9 cellular contexts compared by ENCODE assay signal in the genomic region with DNA sequence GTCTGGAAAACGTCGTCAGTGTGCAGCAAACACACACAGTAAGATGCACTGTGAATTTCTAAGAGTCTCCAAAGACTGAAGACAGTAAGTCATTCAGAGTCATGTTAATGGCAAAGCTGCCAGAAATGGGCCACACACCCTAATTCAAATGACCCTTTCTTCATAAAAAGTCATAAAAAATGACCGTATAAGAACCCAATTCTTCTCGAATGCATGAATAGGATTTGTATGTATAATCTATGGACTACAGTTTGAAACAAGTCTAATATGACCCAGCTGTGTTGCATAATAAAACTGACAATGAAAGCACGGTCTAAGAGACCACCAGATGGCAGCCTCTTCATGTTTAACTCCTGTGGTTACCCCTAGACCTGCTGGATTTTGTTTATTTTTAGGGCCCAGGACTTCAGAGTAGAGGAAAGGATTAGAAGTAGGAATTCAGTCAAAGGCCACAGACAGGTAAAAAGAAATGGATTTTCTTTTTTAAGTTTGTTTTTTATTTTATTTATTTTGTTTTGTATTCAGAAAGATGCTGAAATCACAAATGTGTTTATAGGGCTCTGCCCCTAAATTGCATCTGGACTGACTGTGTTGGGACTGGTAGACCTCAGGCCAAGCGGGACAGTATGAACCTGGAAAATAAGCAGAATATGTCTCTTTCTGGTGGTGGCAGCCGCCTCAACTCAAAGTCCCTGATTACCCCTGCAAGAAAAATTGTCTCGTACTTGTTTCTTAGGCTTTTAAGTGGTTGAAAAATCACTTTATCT. TPM values are rescaled to one million over a fixed set of nuclear protein-coding genes. Genes with fewer than 3 reads are reported as not detected.
DNase-seq lines count a peak whose midpoint lies in the region; ATAC-seq, FAIRE-seq and TF ChIP-seq lines count a peak whose summit lies in the region.
"Had no signal": no experiment of that assay in that cellular context is flagged by ENCODE, and none has a peak within 500 bp of the region (broad histone marks: within the 10 kb centered on the region; RNA-seq: fewer than 3 reads in every experiment).

No MANE protein-coding gene starts in this region.

- no peak for FAIRE-seq in GM12878 (lab: Jason Lieb, UNC)

- TF ChIP-seq RAD21 in GM12878 (IDR thresholded peaks at IDR 0.05; ENCODE audit: insufficient read depth, low read depth, low read length) = peak; percentile 68

- H3K36me3 ChIP-seq in GM12878 (ENCODE audit: control insufficient read depth in 2 of 2, insufficient read depth in 2 of 2, low read length in 1 of 2) (no peaks in the 10 kb centered on the region), thyroid gland (no peaks in the 10 kb centered on the region)

- intact Hi-C loops in activated CD4-positive, alpha-beta T cell treated with anti-CD3 and anti-CD28 coated beads for 36 hours (cut with DNase I, micrococcal nuclease) = loop anchor here (1.0 to 10.0 kb wide), 3 partner anchors 401 to 743 kb away; no protein-coding TSS in a partner anchor
- intact Hi-C loops in GM12878 (cut with micrococcal nuclease; ENCODE audit: unreplicated experiment) = loop anchor here (1.0 to 10.0 kb wide), 4 partner anchors 371 to 733 kb away; no protein-coding TSS in a partner anchor
- intact Hi-C loops in thyroid gland (cut with DNase I) = no loop called here

- 16% methylated on average over 8 of the region's 8 CpGs for WGBS in GM12878 (ENCODE audit: insufficient coverage, insufficient replicate concordance, low lambda C conversion rate, missing lambda C conversion rate)
- WGBS in thyroid gland, 2 donors = 40 to 42% methylated on average over 8 of the region's 8 CpGs

- no peaks in the 10 kb centered on the region for H3K36me3 Mint-ChIP-seq in activated CD4-positive, alpha-beta T cell treated with anti-CD3 and anti-CD28 coated beads for 36 hours (ENCODE audit: low read depth)
- no peaks in the 10 kb centered on the region for H3K36me3 Mint-ChIP-seq in activated CD8-positive, alpha-beta memory T cell treated with anti-CD3 and anti-CD28 coated beads, Interleukin-2, amount 10 ng/mL, durations not matched to agents 7 days and 5 days

- H3K4me3 Mint-ChIP-seq in activated CD4-positive, alpha-beta T cell treated with anti-CD3 and anti-CD28 coated beads for 36 hours = no peak overlapping the region
- H3K4me3 Mint-ChIP-seq in activated CD8-positive, alpha-beta memory T cell treated with anti-CD3 and anti-CD28 coated beads, Interleukin-2, amount 10 ng/mL, durations not matched to agents 7 days and 5 days = no peak overlapping the region
- H3K4me3 Mint-ChIP-seq: central memory CD8-positive, alpha-beta T cell had no signal

- no peaks in the 10 kb centered on the region for H4K20me1 ChIP-seq in GM12878 (ENCODE audit: control insufficient read depth, insufficient read depth)

- TF ChIP-seq EP300 in GM12878 (IDR thresholded peaks at IDR 0.05; ENCODE audit: borderline replicate concordance in 1 of 2, control insufficient read depth in 1 of 2, low read depth in 2 of 2, low read length in 2 of 2) = no peak

- H3K4me3 ChIP-seq in GM12878 (no peak overlapping the region), thyroid gland (replicated peaks in 1 of 3) (no peak overlapping the region)

- no peaks in the 10 kb centered on the region for H3K4me1 ChIP-seq in GM12878 (ENCODE audit: control insufficient read depth, insufficient read depth, low read length)
- peaks cover 8 to 9% of the 10 kb centered on the region in 2 donors for H3K4me1 ChIP-seq in thyroid gland

- H3K9me3 ChIP-seq in GM12878 (replicated peaks; ENCODE audit: control insufficient read depth, insufficient read depth, low read length) = no peaks in the 10 kb centered on the region
- no peaks in the 10 kb centered on the region for H3K9me3 ChIP-seq in thyroid gland

- RAD21 ChIA-PET in GM12878 (lab: Charles Lee; ENCODE audit: unreplicated experiment) = interaction anchor here (0.7 to 1.2 kb wide), 6 partner anchors 78 to 457 kb away, joined by 3 to 14 read pairs (median 4); no protein-coding TSS in a partner anchor

- POLR2A ChIA-PET in activated CD4-positive, alpha-beta T cell treated with anti-CD3 and anti-CD28 coated beads for 36 hours (lab: Charles Lee) = no interaction called here
- POLR2A ChIA-PET in GM12878 (lab: Charles Lee) = no interaction called here

- DNase-seq in activated CD4-positive, alpha-beta T cell treated with anti-CD3 and anti-CD28 coated beads for 36 hours = peak; percentile 27
- no peak for DNase-seq in activated CD4-positive, alpha-beta T cell treated with anti-CD3 and anti-CD28 coated beads, Interleukin-2, amount 50 U/mL, for 1 hour
- DNase-seq in NCI-H2227 (lab: John Stamatoyannopoulos, UW; ENCODE audit: unreplicated experiment) (peak; percentile 67), GM12878 (ENCODE audit: low read depth, low spot score) (no peak), iris pigment epithelial cell (ENCODE audit: low read depth) (peak; percentile 85), thyroid gland (peak; percentile 67 to 69)
- no peak for DNase-seq in activated CD8-positive, alpha-beta memory T cell treated with anti-CD3 and anti-CD28 coated beads, Interleukin-2, amount 10 ng/mL, durations not matched to agents 7 days and 5 days

- H3K4me1 Mint-ChIP-seq in activated CD4-positive, alpha-beta T cell treated with anti-CD3 and anti-CD28 coated beads for 36 hours = no peaks in the 10 kb centered on the region
- H3K4me1 Mint-ChIP-seq in activated CD8-positive, alpha-beta memory T cell treated with anti-CD3 and anti-CD28 coated beads, Interleukin-2, amount 10 ng/mL, durations not matched to agents 7 days and 5 days = no peaks in the 10 kb centered on the region
- H3K4me1 Mint-ChIP-seq: central memory CD8-positive, alpha-beta T cell had no signal

- H3K27ac ChIP-seq in GM12878 (ENCODE audit: control insufficient read depth, insufficient read depth) = no peak overlapping the region
- H3K27ac ChIP-seq in thyroid gland = no peak overlapping the region

- no peak overlapping the region for H3K4me2 ChIP-seq in GM12878 (ENCODE audit: control insufficient read depth, insufficient read depth)

- peak; percentile 34 to 56 (median 51); a peak in 4 of 6 replicates for TF ChIP-seq CTCF in GM12878 (IDR thresholded peaks at IDR 0.05 in 2 of 3, conservative IDR thresholded peaks at IDR 0.05 in 1 of 3; ENCODE audit: control insufficient read depth in 2 of 3, extremely low read depth in 1 of 3, insufficient read depth in 1 of 3, low read depth in 3 of 3, low read length in 3 of 3)
- peak; percentile 35 to 84 (median 72) for TF ChIP-seq CTCF in thyroid gland (IDR thresholded peaks at IDR 0.05)

- H3K27me3 ChIP-seq in GM12878 (replicated peaks in 1 of 2; ENCODE audit: control insufficient read depth in 2 of 2, insufficient read depth in 2 of 2, low read length in 1 of 2) (0 out of 4 replicates have a peak, but pooled peaks cover 0 to 2% of the 10 kb centered on the region in 2 experiments), thyroid gland (no peaks in the 10 kb centered on the region)

- CTCF ChIA-PET in activated CD4-positive, alpha-beta T cell treated with anti-CD3 and anti-CD28 coated beads for 36 hours (lab: Charles Lee) = interaction anchor here (0.9 kb wide), 1 partner anchor 732 kb away, joined by 3 read pairs; no protein-coding TSS in a partner anchor
- CTCF ChIA-PET in GM12878 (lab: Yijun Ruan, JAX) = interaction anchor here (0.6 to 3.9 kb wide), 14 partner anchors 11 to 732 kb away, joined by 3 to 39 read pairs (median 4); no protein-coding TSS in a partner anchor
- CTCF ChIA-PET in activated CD8-positive, alpha-beta memory T cell treated with anti-CD3 and anti-CD28 coated beads, Interleukin-2, amount 10 ng/mL, durations not matched to agents 7 days and 5 days (lab: Charles Lee) = no interaction called here

- BruUV-seq in GM12878 (replicated peaks; lab: Mats Ljungman, UMichigan) = no TSS peak

- SMC1A ChIA-PET in GM12878 (lab: Charles Lee; ENCODE audit: uncharacterized antibody, unreplicated experiment) = interaction anchor here (0.8 to 3.1 kb wide), 4 partner anchors 405 to 734 kb away, joined by 3 to 17 read pairs (median 3); no protein-coding TSS in a partner anchor

- H3K27ac Mint-ChIP-seq in activated CD4-positive, alpha-beta T cell treated with anti-CD3 and anti-CD28 coated beads for 36 hours = no peak overlapping the region
- H3K27ac Mint-ChIP-seq in activated CD8-positive, alpha-beta memory T cell treated with anti-CD3 and anti-CD28 coated beads, Interleukin-2, amount 10 ng/mL, durations not matched to agents 7 days and 5 days = no peak overlapping the region

- H3K27me3 Mint-ChIP-seq in activated CD4-positive, alpha-beta T cell treated with anti-CD3 and anti-CD28 coated beads for 36 hours = no peaks in the 10 kb centered on the region
- no peaks in the 10 kb centered on the region for H3K27me3 Mint-ChIP-seq in activated CD8-positive, alpha-beta memory T cell treated with anti-CD3 and anti-CD28 coated beads, Interleukin-2, amount 10 ng/mL, durations not matched to agents 7 days and 5 days
- H3K27me3 Mint-ChIP-seq: central memory CD8-positive, alpha-beta T cell had no signal

- in situ Hi-C loops in GM12878 (cut with MboI) = no loop called here

- H3K79me2 ChIP-seq in GM12878 (ENCODE audit: control insufficient read depth, insufficient read depth, low read length) = no peaks in the 10 kb centered on the region

- H3K9ac ChIP-seq in GM12878 (ENCODE audit: control insufficient read depth, insufficient read depth, low read length) = no peak overlapping the region

- ATAC-seq in activated CD4-positive, alpha-beta T cell treated with anti-CD3 and anti-CD28 coated beads for 36 hours = no peak
- peak; percentile 59 for ATAC-seq in HG03064 (IDR thresholded peaks at IDR 0.05; ENCODE audit: low read depth, unreplicated experiment)
- peak; percentile 94 for ATAC-seq in GM12878
- no peak for ATAC-seq in activated CD8-positive, alpha-beta memory T cell treated with anti-CD3 and anti-CD28 coated beads, Interleukin-2, amount 10 ng/mL, durations not matched to agents 7 days and 5 days

- H3K9me3 Mint-ChIP-seq in activated CD4-positive, alpha-beta T cell treated with anti-CD3 and anti-CD28 coated beads for 36 hours (ENCODE audit: low read depth) = no peaks in the 10 kb centered on the region
- H3K9me3 Mint-ChIP-seq in activated CD8-positive, alpha-beta memory T cell treated with anti-CD3 and anti-CD28 coated beads, Interleukin-2, amount 10 ng/mL, durations not matched to agents 7 days and 5 days (ENCODE audit: low read depth) = peaks cover 5% of the 10 kb centered on the region

- H2AFZ ChIP-seq in GM12878 (ENCODE audit: control insufficient read depth, low read depth, low read length) = no peak overlapping the region

- TF ChIP-seq POLR2A in GM12878 (IDR thresholded peaks at IDR 0.05; ENCODE audit: low read depth, low read length) = no peak
- TF ChIP-seq POLR2A in thyroid gland (IDR thresholded peaks at IDR 0.05) = no peak

RNA-seq across cellular contexts. Expression of gene SLC5A12, which starts 32.1 kb away (rescaled TPM):
- not detected for total RNA-seq in activated CD4-positive, alpha-beta T cell treated with anti-CD3 and anti-CD28 coated beads for 36 hours
- total RNA-seq in GM12878 (2013; cell fraction: nucleolus; rRNA removed) = not detected in 2 replicates
- total RNA-seq in GM12878 (2014; rRNA removed) (0.06 TPM in 1 of 2 replicates, not detected in the other), GM12878 (2014; rRNA removed; fragmentation: Illumina TruSeq; extraction: Trizol) (not detected in 2 replicates), GM12878 (2021) (not detected in 2 replicates), thyroid gland (not detected)
- not detected for polyA plus RNA-seq in GM12878 (2011; ENCODE audit: low read depth)
- polyA plus RNA-seq in GM12878 (2011; rRNA removed) (0.09 and 0.15 TPM in 2 replicates), GM12878 (2014; fragmentation: Illumina TruSeq; extraction: Trizol) (not detected in 2 replicates), GM12878 (2014; fragmentation: Nextera tagmentation; extraction: Ambion mirVana) (not detected), GM12878 (2014; rRNA removed) (not detected in 2 replicates), GM12878 (2016; fragmentation: Nextera tagmentation; extraction: Ambion mirVana) (not detected)
- polyA plus RNA-seq in GM12878 (2011; cell fraction: cytosol; rRNA removed) = 0.03 and 0.06 TPM in 2 replicates
- polyA plus RNA-seq in GM12878 (2011; cell fraction: nucleus; rRNA removed) = 0.25 TPM in 2 replicates
- not detected in 2 replicates for polyA plus RNA-seq in GM12878 (2012)
- not detected in 2 replicates for polyA minus RNA-seq in GM12878 (2011; rRNA and poly(A)+ RNA removed)
- not detected in 2 replicates for polyA minus RNA-seq in GM12878 (2011; cell fraction: cytosol; rRNA and poly(A)+ RNA removed)
- polyA minus RNA-seq in GM12878 (2011; cell fraction: nucleus; rRNA and poly(A)+ RNA removed) = 0.12 and 0.48 TPM in 2 replicates
- total RNA-seq in activated CD8-positive, alpha-beta memory T cell treated with anti-CD3 and anti-CD28 coated beads, Interleukin-2, amount 10 ng/mL, durations not matched to agents 7 days and 5 days = not detected

Comparison
In these comparisons a context has a peak if more than half of its experiments do, and no peak if none do; other contexts are left out.
1. DNase-seq: peak in activated CD4-positive, alpha-beta T cell treated with anti-CD3 and anti-CD28 coated beads for 36 hours (single experiment), NCI-H2227 (single experiment), iris pigment epithelial cell (single experiment) and thyroid gland (2 of 2); none in activated CD4-positive, alpha-beta T cell treated with anti-CD3 and anti-CD28 coated beads, Interleukin-2, amount 50 U/mL, for 1 hour (single experiment), GM12878 (single experiment) and activated CD8-positive, alpha-beta memory T cell treated with anti-CD3 and anti-CD28 coated beads, Interleukin-2, amount 10 ng/mL, durations not matched to agents 7 days and 5 days (single experiment).
2. ATAC-seq: peak in HG03064 (single experiment) and GM12878 (single experiment); none in activated CD4-positive, alpha-beta T cell treated with anti-CD3 and anti-CD28 coated beads for 36 hours (single experiment) and activated CD8-positive, alpha-beta memory T cell treated with anti-CD3 and anti-CD28 coated beads, Interleukin-2, amount 10 ng/mL, durations not matched to agents 7 days and 5 days (single experiment).